Comparison of ENCODE assay signal across 13 cellular contexts in the genomic region with DNA sequence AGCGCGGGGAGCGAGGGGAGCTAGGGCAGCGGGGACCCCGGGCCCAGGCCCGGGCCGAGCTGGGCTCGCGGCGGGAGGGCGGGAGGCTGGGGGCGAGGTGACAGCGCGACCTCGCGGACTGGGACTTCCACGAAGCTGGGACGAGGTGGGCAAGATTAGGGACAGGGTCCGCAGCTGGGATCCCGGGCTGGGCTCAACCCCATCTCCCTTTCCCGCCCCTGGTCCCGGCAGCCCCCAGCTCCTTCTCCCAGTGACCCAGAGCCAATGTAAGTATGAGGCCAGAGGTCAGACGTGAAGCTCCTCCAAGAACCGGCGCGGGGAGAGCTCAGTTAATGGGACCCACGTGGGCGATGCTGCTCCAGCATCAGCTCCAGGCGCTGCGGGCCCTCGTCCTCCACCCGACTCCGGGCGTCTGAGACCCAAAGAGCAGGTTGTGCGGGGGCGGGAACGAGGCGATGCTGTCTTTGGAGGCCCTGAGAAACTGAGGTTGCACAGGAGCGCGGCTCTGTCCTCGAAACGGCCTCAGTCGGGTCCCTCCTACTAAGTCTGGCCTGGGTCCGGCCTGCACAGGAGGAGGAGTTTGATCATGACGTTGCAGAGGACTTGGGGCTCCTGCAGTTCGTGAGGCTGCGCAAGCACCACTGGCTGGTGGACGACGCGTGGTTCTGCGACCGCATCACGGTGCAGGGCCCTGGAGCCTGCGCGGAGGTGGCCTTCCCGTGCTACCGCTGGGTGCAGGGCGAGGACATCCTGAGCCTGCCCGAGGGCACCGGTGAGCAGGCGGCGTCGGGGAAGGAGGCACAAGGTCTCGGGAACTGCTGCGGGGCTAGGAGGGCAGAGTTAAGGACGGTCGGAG. TPM values are rescaled to one million over a fixed set of nuclear protein-coding genes. Genes with fewer than 3 reads are reported as not detected.
DNase-seq lines count a peak whose midpoint lies in the region; ATAC-seq and TF ChIP-seq lines count a peak whose summit lies in the region.
"Had no signal": no experiment of that assay in that cellular context is flagged by ENCODE, and none has a peak within 500 bp of the region (broad histone marks: within the 10 kb centered on the region; RNA-seq: fewer than 3 reads in every experiment).

No MANE protein-coding gene starts in this region.

- peak overlapping the region in 3 of 4 donors; percentile 8 to 38 (median 29) for H3K4me3 ChIP-seq in Peyer's patch
- H3K4me3 ChIP-seq in esophagus (ENCODE audit: low read depth in 1 of 2, low read length in 2 of 2) = peak overlapping the region; percentile 60 to 71
- peak overlapping the region; percentile 34 for H3K4me3 ChIP-seq in lower lobe of right lung
- peak overlapping the region; percentile 52 for H3K4me3 ChIP-seq in suprapubic skin
- H3K4me3 ChIP-seq in MG63 = no peak overlapping the region

- WGBS in esophagus, 2 donors = 62 to 70% methylated on average over 59 to 67 of the region's 67 CpGs
- WGBS in suprapubic skin = 58% methylated on average over 48 of the region's 67 CpGs

- TF ChIP-seq CTCF in Peyer's patch (IDR thresholded peaks at IDR 0.05) (no peak), lower lobe of right lung (IDR thresholded peaks at IDR 0.05) (no peak), suprapubic skin (IDR thresholded peaks at IDR 0.05) (no peak)

- H3K27me3 ChIP-seq in Peyer's patch = no peaks in the 10 kb centered on the region
- no peaks in the 10 kb centered on the region for H3K27me3 ChIP-seq in esophagus (ENCODE audit: control insufficient read depth in 1 of 2, insufficient read depth in 2 of 2, low read length in 2 of 2)
- H3K27me3 ChIP-seq in lower lobe of right lung (ENCODE audit: low read depth) = no peaks in the 10 kb centered on the region
- H3K27me3 ChIP-seq in suprapubic skin = no peaks in the 10 kb centered on the region
- no peaks in the 10 kb centered on the region for H3K27me3 ChIP-seq in MG63

- H3K9me3 ChIP-seq in Peyer's patch (no peaks in the 10 kb centered on the region), esophagus (ENCODE audit: control insufficient read depth in 2 of 2, insufficient read depth in 1 of 2, low read depth in 1 of 2, low read length in 1 of 2) (peaks cover 0 to 4% of the 10 kb centered on the region in 2 donors), lower lobe of right lung (no peaks in the 10 kb centered on the region), suprapubic skin (no peaks in the 10 kb centered on the region), MG63 (no peaks in the 10 kb centered on the region)

- H3K36me3 ChIP-seq in Peyer's patch (peaks cover 0 to 44% (median 0%) of the 10 kb centered on the region in 3 donors), esophagus (ENCODE audit: control insufficient read depth in 2 of 2, insufficient read depth in 2 of 2, low read length in 1 of 2) (peaks cover 4 to 27% of the 10 kb centered on the region in 2 donors), lower lobe of right lung (peaks cover 45% of the 10 kb centered on the region), suprapubic skin (peaks cover 29% of the 10 kb centered on the region), MG63 (no peaks in the 10 kb centered on the region)

- H3K27ac ChIP-seq in Peyer's patch = no peak overlapping the region
- peak overlapping the region in 1 of 2 donors; percentile 41 for H3K27ac ChIP-seq in esophagus (ENCODE audit: low read depth in 2 of 2, low read length in 1 of 2)
- no peak overlapping the region for H3K27ac ChIP-seq in lower lobe of right lung
- H3K27ac ChIP-seq in suprapubic skin = peak overlapping the region; percentile 15
- H3K27ac ChIP-seq: KMS-11 had no signal

- TF ChIP-seq POLR2A in Peyer's patch (IDR thresholded peaks at IDR 0.05) (no peak), suprapubic skin (IDR thresholded peaks at IDR 0.05) (no peak), erythroblast (IDR thresholded peaks at IDR 0.05; ENCODE audit: low read length) (no peak)

- peaks cover 0 to 11% (median 0%) of the 10 kb centered on the region in 4 donors for H3K4me1 ChIP-seq in Peyer's patch
- peaks cover 0 to 9% of the 10 kb centered on the region in 2 donors for H3K4me1 ChIP-seq in esophagus (ENCODE audit: control insufficient read depth in 2 of 2, insufficient read depth in 2 of 2, low read length in 1 of 2)
- H3K4me1 ChIP-seq in lower lobe of right lung = peaks cover 6% of the 10 kb centered on the region
- H3K4me1 ChIP-seq in suprapubic skin = peaks cover 16% of the 10 kb centered on the region

- DNase-seq in Peyer's patch (no peak), lower lobe of right lung (no peak), suprapubic skin (ENCODE audit: low spot score in 2 of 2) (no peak), hepatic stellate cell (ENCODE audit: low spot score) (no peak), erythroblast (lab: John Stamatoyannopoulos, UW) (no peak), MG63 (no peak)
- DNase-seq: activated naive CD4-positive, alpha-beta T cell treated with anti-CD3 and anti-CD28 coated beads for 36 hours; CD4-positive, alpha-beta memory T cell; cerebellar nuclear complex; NCI-H1694; stimulated activated CD4-positive, alpha-beta T cell treated with anti-CD3 and anti-CD28 coated beads, Interleukin-4, amount 100 ng/mL, for 1 hour had no signal

- intact Hi-C loops in lower lobe of right lung (cut with DNase I) = no loop called here

- no peak for TF ChIP-seq EP300 in suprapubic skin (IDR thresholded peaks at IDR 0.05)

- peak; percentile 6 to 28 for ATAC-seq in lower lobe of right lung

RNA-seq across cellular contexts. Expression of gene ALOX12, which starts 0.6 kb away (rescaled TPM):
- total RNA-seq in Peyer's patch (not detected), lower lobe of right lung (0.86 TPM), suprapubic skin (10 to 100 TPM in 3 of 4 donors, 1 to 10 TPM in 1; 9.8 to 34.4 (median 22.8) TPM)
- polyA plus RNA-seq in esophagus = 10 to 100 TPM; 54.4 to 66.5 TPM
- not detected in 2 replicates for total RNA-seq in MG63 (2014; rRNA removed; shearing (Covaris generic); ENCODE audit: low replicate concordance)
- total RNA-seq: activated naive CD4-positive, alpha-beta T cell treated with anti-CD3 and anti-CD28 coated beads for 36 hours; CD4-positive, alpha-beta memory T cell had no signal

RNA-seq across cellular contexts. Expression of gene RNASEK, which starts 15.9 kb away (rescaled TPM):
- total RNA-seq in Peyer's patch (100 to 1,000 TPM in 2 of 4 donors, 10 to 100 TPM in 2; 56.9 to 138 (median 109) TPM), lower lobe of right lung (300 TPM), suprapubic skin (100 to 1,000 TPM in 3 of 4 donors, 10 to 100 TPM in 1; 82.2 to 235 (median 219) TPM)
- 100 to 1,000 TPM; 216 to 253 TPM for polyA plus RNA-seq in esophagus
- 45.2 and 62.3 TPM in 2 replicates for total RNA-seq in MG63 (2014; rRNA removed; shearing (Covaris generic); ENCODE audit: low replicate concordance)

RNA-seq across cellular contexts. Expression of gene BCL6B, which starts 26.4 kb away (rescaled TPM):
- total RNA-seq in Peyer's patch (1 to 10 TPM in 2 of 4 donors, under 1 TPM in 2; 0.57 to 9.9 (median 1.4) TPM), lower lobe of right lung (13.4 TPM), suprapubic skin (1 to 10 TPM; 1.6 to 3.1 (median 1.8) TPM)
- 1 to 10 TPM; 1.5 to 1.8 TPM for polyA plus RNA-seq in esophagus
- 0.36 TPM in 1 of 2 replicates, not detected in the other for total RNA-seq in MG63 (2014; rRNA removed; shearing (Covaris generic); ENCODE audit: low replicate concordance)
- total RNA-seq: CD4-positive, alpha-beta memory T cell had no signal
- polyA plus RNA-seq: CD4-positive, alpha-beta memory T cell had no signal

RNA-seq across cellular contexts. Expression of gene SLC16A13, which starts 39.3 kb away (rescaled TPM):
- total RNA-seq in Peyer's patch (10 to 100 TPM in 1 of 4 donors, 1 to 10 TPM in 3; 7.5 to 16.4 (median 8.8) TPM), lower lobe of right lung (9.9 TPM), suprapubic skin (1 to 10 TPM; 1.5 to 4.9 (median 3.7) TPM)
- 1 to 10 TPM; 4.8 TPM for polyA plus RNA-seq in esophagus
- total RNA-seq in MG63 (2014; rRNA removed; shearing (Covaris generic); ENCODE audit: low replicate concordance) = 0.96 and 1.1 TPM in 2 replicates

RNA-seq across cellular contexts. Expression of gene SLC16A11, which starts 47.4 kb away (rescaled TPM):
- 1 to 10 TPM in 1 of 4 donors, under 1 TPM in 1, not detected in 2; 0.94 to 1.1 TPM for total RNA-seq in Peyer's patch
- polyA plus RNA-seq in esophagus = 1 to 10 TPM; 1.9 to 2.3 TPM
- 7.7 TPM for total RNA-seq in lower lobe of right lung
- 10 to 100 TPM in 1 of 4 donors, 1 to 10 TPM in 2, under 1 TPM in 1; 0.26 to 10.8 (median 5.5) TPM for total RNA-seq in suprapubic skin
- total RNA-seq in MG63 (2014; rRNA removed; shearing (Covaris generic); ENCODE audit: low replicate concordance) = not detected in 2 replicates
